ENCODE assay signal across 9 cellular contexts in genomic region chr5:142922223-142922952, GRCh38.
DNase-seq lines count a peak whose midpoint lies in the region; ATAC-seq and TF ChIP-seq lines count a peak whose summit lies in the region.
"Had no signal": no experiment of that assay in that cellular context is flagged by ENCODE, and none has a peak within 500 bp of the region (broad histone marks: within the 10 kb centered on the region; RNA-seq: fewer than 3 reads in every experiment).

No MANE protein-coding gene starts in this region.

- TF ChIP-seq EP300 in SK-N-SH (IDR thresholded peaks at IDR 0.05; ENCODE audit: borderline replicate concordance in 1 of 2, low read depth in 1 of 2, low read length in 1 of 2), result no peak

- peak; percentile 66 for TF ChIP-seq CTCF in SK-N-SH (IDR thresholded peaks at IDR 0.05)
- TF ChIP-seq CTCF in foreskin fibroblast (IDR thresholded peaks at IDR 0.05; ENCODE audit: low read depth, low read length), result peak; percentile 13

- H3K9ac ChIP-seq in Karpas-422 (ENCODE audit: low read length), result no peak overlapping the region
- H3K9ac ChIP-seq in SK-N-SH, result no peak overlapping the region

- POLR2A ChIA-PET in SK-N-SH (lab: Yijun Ruan, JAX), result interaction anchor here (0.6 kb wide), 1 partner anchor 9 kb away, joined by 3 read pairs; no protein-coding TSS in a partner anchor

- H3K27ac ChIP-seq in Karpas-422 (ENCODE audit: low read length) (no peak overlapping the region), SK-N-SH (ENCODE audit: low read depth in 2 of 2, low read length in 1 of 2) (no peak overlapping the region)
- H3K27ac ChIP-seq: SJCRH30 had no signal

- H3K4me3 ChIP-seq in Karpas-422 (ENCODE audit: low read length) (no peak overlapping the region), SK-N-SH (ENCODE audit: low read depth in 2 of 2, low read length in 1 of 2) (no peak overlapping the region), foreskin fibroblast (ENCODE audit: low read depth in 1 of 2, low read length in 2 of 2) (no peak overlapping the region)
- H3K4me3 ChIP-seq: SJCRH30 had no signal

- H3K79me2 ChIP-seq in Karpas-422 (ENCODE audit: low read length) (no peaks in the 10 kb centered on the region), SK-N-SH (ENCODE audit: insufficient read depth) (no peaks in the 10 kb centered on the region)

- no peaks in the 10 kb centered on the region for H3K27me3 ChIP-seq in Karpas-422 (ENCODE audit: low read length)
- H3K27me3 ChIP-seq in SK-N-SH (ENCODE audit: insufficient read depth), result no peaks in the 10 kb centered on the region
- H3K27me3 ChIP-seq: SJCRH30 had no signal

- peak; percentile 66 for ATAC-seq in GM19452 (IDR thresholded peaks at IDR 0.05; ENCODE audit: unreplicated experiment)

- H3K9me3 ChIP-seq in Karpas-422 (ENCODE audit: low read length) (no peaks in the 10 kb centered on the region), SK-N-SH (no peaks in the 10 kb centered on the region)
- H3K9me3 ChIP-seq: SJCRH30 had no signal

- H3K9me2 ChIP-seq in Karpas-422 (replicated peaks; ENCODE audit: insufficient read depth, low read length) (no peaks in the 10 kb centered on the region), SK-N-SH (no peaks in the 10 kb centered on the region)

- H4K20me1 ChIP-seq in Karpas-422 (ENCODE audit: insufficient read depth, low read depth, low read length) (0 out of 2 replicates have a peak, but pooled peaks cover 3% of the 10 kb centered on the region), SK-N-SH (ENCODE audit: insufficient read depth) (no peaks in the 10 kb centered on the region)

- CTCF ChIA-PET in SK-N-SH (lab: Yijun Ruan, JAX), result interaction anchor here (0.6 to 3.7 kb wide), 35 partner anchors 7 to 1259 kb away, joined by 3 to 28 read pairs (median 4); partner anchors contain the start of gene NR3C1

- no peak overlapping the region for H3K4me2 ChIP-seq in Karpas-422 (ENCODE audit: low read depth, low read length, poor library complexity, severe bottlenecking)
- H3K4me2 ChIP-seq in SK-N-SH, result no peak overlapping the region

- TF ChIP-seq RAD21 in SK-N-SH (IDR thresholded peaks at IDR 0.05; ENCODE audit: low read length), result peak; percentile 79

- H2AFZ ChIP-seq in Karpas-422 (ENCODE audit: low read length) (no peak overlapping the region), SK-N-SH (ENCODE audit: low read depth) (no peak overlapping the region)

- 95% methylated on average over 1 of the region's 1 CpG for WGBS in SK-N-SH (ENCODE audit: low lambda C conversion rate)

- H3F3A ChIP-seq in SK-N-SH (replicated peaks; ENCODE audit: insufficient read depth), result no peaks in the 10 kb centered on the region

- H3K36me3 ChIP-seq in Karpas-422 (ENCODE audit: insufficient read depth, low read length) (no peaks in the 10 kb centered on the region), SK-N-SH (replicated peaks in 1 of 2; ENCODE audit: control insufficient read depth in 1 of 2, insufficient read depth in 2 of 2, low read length in 1 of 2) (peaks cover 0 to 25% of the 10 kb centered on the region in 2 experiments)
- H3K36me3 ChIP-seq: SJCRH30 had no signal

- peak; percentile 28 for DNase-seq in COLO829 (ENCODE audit: low spot score)
- DNase-seq in Karpas-422, result peak; percentile 73
- peak; percentile 51 for DNase-seq in SK-N-SH
- peak; percentile 13 to 55 for DNase-seq in foreskin fibroblast
- DNase-seq in renal cortical epithelial cell (ENCODE audit: low read depth), result peak; percentile 67
- DNase-seq in COLO668 (lab: John Stamatoyannopoulos, UW; ENCODE audit: unreplicated experiment), result no peak
- DNase-seq in central memory CD4-positive, alpha-beta T cell, result no peak

- no peaks in the 10 kb centered on the region for H3K4me1 ChIP-seq in Karpas-422 (ENCODE audit: low read length)
- peaks cover 3 to 11% of the 10 kb centered on the region in 2 experiments for H3K4me1 ChIP-seq in SK-N-SH (ENCODE audit: control insufficient read depth in 1 of 2, insufficient read depth in 2 of 2, low read depth in 1 of 2, low read length in 1 of 2)
- H3K4me1 ChIP-seq: SJCRH30 had no signal

TF ChIP-seq in SK-N-SH, 30 proteins besides CTCF, POLR2A, EP300 and RAD21:
- no peak for TF ChIP-seq ZBTB33 (IDR thresholded peaks at IDR 0.05; ENCODE audit: borderline replicate concordance, low read depth)
- peak; percentile 53 for TF ChIP-seq SMC3 (IDR thresholded peaks at IDR 0.05; ENCODE audit: low read depth, low read length)

Comparison
In these comparisons a context has a peak if more than half of its experiments do, and no peak if none do; other contexts are left out.
1. DNase-seq: peak in COLO829 (single experiment), Karpas-422 (single experiment), SK-N-SH (single experiment), foreskin fibroblast (2 of 2) and renal cortical epithelial cell (single experiment); none in COLO668 (single experiment) and central memory CD4-positive, alpha-beta T cell (single experiment).